In the genomic region with DNA sequence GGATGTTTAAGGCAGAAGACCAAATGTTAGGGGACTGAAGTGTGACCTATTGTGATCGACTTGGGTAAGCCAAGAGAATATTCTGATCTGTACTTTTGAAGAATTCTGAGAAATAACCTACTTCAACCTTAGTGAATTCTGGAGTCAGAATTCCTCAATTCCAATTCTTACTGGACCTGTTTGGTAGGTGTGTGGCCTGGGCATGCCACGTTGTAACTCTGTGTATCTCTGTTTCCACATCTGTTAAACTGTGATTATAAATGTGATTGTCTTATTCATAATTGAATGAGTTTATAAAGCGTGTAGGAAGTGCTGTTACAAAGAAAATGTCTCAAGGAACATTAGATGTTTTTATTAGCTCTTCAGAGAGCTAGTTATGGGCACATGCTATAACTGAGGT, we compare ENCODE assay signal across 1 cellular context.
TF ChIP-seq lines count a peak whose summit lies in the region.

No MANE protein-coding gene starts in this region.

TF ChIP-seq in H1, 55 proteins besides CTCF, POLR2A, EP300 and RAD21 (continued from another document):
- TF ChIP-seq, protein P1, sequence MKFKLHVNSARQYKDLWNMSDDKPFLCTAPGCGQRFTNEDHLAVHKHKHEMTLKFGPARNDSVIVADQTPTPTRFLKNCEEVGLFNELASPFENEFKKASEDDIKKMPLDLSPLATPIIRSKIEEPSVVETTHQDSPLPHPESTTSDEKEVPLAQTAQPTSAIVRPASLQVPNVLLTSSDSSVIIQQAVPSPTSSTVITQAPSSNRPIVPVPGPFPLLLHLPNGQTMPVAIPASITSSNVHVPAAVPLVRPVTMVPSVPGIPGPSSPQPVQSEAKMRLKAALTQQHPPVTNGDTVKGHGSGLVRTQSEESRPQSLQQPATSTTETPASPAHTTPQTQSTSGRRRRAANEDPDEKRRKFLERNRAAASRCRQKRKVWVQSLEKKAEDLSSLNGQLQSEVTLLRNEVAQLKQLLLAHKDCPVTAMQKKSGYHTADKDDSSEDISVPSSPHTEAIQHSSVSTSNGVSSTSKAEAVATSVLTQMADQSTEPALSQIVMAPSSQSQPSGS (IDR thresholded peaks at IDR 0.05; ENCODE audit: low read length) = no peak
- no peak for TF ChIP-seq RNF2 (IDR thresholded peaks at IDR 0.05; ENCODE audit: borderline replicate concordance, low read depth, low read length, missing control alignments, poor library complexity, severe bottlenecking)
